In genomic region chr1:11979453-11979817, GRCh38 we compare ENCODE assay signal across 8 cellular contexts. TPM values are rescaled to one million over a fixed set of nuclear protein-coding genes. Genes with fewer than 3 reads are reported as not detected.
DNase-seq lines count a peak whose midpoint lies in the region; ATAC-seq and TF ChIP-seq lines count a peak whose summit lies in the region.

No MANE protein-coding gene starts in this region.

- DNase-seq in CD14-positive monocyte (ENCODE audit: low spot score): no peak
- DNase-seq in LNCaP clone FGC (ENCODE audit: low read depth): no peak
- DNase-seq in cerebellum (ENCODE audit: low spot score): peak; percentile 62
- no peak for DNase-seq in NCI-H2171 (lab: John Stamatoyannopoulos, UW)
- DNase-seq in A172 (ENCODE audit: low spot score): no peak
- DNase-seq in NCI-H2081 treated with DMSO at 0.1 percent for 48 hours (lab: John Stamatoyannopoulos, UW): no peak

- no peak for ATAC-seq in HG02852 (IDR thresholded peaks at IDR 0.05; ENCODE audit: unreplicated experiment)

- peaks cover 54% of the 10 kb centered on the region for H3K4me1 ChIP-seq in mononuclear cell (ENCODE audit: insufficient read depth, low read length)

- H3K27me3 Mint-ChIP-seq in CD14-positive monocyte (ENCODE audit: low read depth in 3 of 3): peaks cover 0 to 1% (median 0%) of the 10 kb centered on the region in 3 donors

- peak overlapping the region; percentile 84 for H3K4me3 Mint-ChIP-seq in CD14-positive monocyte

- H3K27me3 ChIP-seq in mononuclear cell (ENCODE audit: insufficient read depth, low read length): no peaks in the 10 kb centered on the region

- H3K36me3 Mint-ChIP-seq in CD14-positive monocyte: peaks cover 36 to 44% of the 10 kb centered on the region in 2 donors

- H3K4me1 Mint-ChIP-seq in CD14-positive monocyte: peaks cover 54% of the 10 kb centered on the region

- H3K4me3 ChIP-seq in LNCaP clone FGC (ENCODE audit: low read depth, low read length) (peak overlapping the region; percentile 97), mononuclear cell (ENCODE audit: low read length) (peak overlapping the region; percentile 88)

- intact Hi-C loops in CD14-positive monocyte (cut with micrococcal nuclease): loop anchor here (5.0 kb wide), 2 partner anchors 47 to 72 kb away; partner anchors contain the start of gene PLOD1 (in 1 of the 2)

- peak overlapping the region; percentile 91 to 96 (median 92) for H3K27ac Mint-ChIP-seq in CD14-positive monocyte

- TF ChIP-seq CTCF in CD14-positive monocyte (IDR thresholded peaks at IDR 0.05) (no peak), LNCaP clone FGC (IDR thresholded peaks at IDR 0.05; ENCODE audit: control insufficient read depth, extremely low read depth, insufficient read depth) (no peak)

- peaks cover 0 to 2% (median 0%) of the 10 kb centered on the region in 7 donors for H3K9me3 Mint-ChIP-seq in CD14-positive monocyte

- H3K9me3 ChIP-seq in mononuclear cell (ENCODE audit: low read depth, low read length): no peaks in the 10 kb centered on the region

RNA-seq across cellular contexts. Expression of gene MFN2, which starts 0.8 kb away (rescaled TPM):
- polyA plus RNA-seq in CD14-positive monocyte: 10 to 100 TPM; 26.3 to 30.3 TPM
- total RNA-seq in cerebellum: 36.8 TPM
- 35.2 TPM for total RNA-seq in mononuclear cell
- 51.1 and 52.2 TPM in 2 replicates for total RNA-seq in A172 (2014; rRNA removed; shearing (Covaris generic))

RNA-seq across cellular contexts. Expression of gene MIIP, which starts 39.9 kb away (rescaled TPM):
- 10 to 100 TPM; 45.9 to 56.4 TPM for polyA plus RNA-seq in CD14-positive monocyte
- total RNA-seq in cerebellum: 24.5 TPM
- total RNA-seq in mononuclear cell: 25.6 TPM
- 22.8 and 41.6 TPM in 2 replicates for total RNA-seq in A172 (2014; rRNA removed; shearing (Covaris generic))

RNA-seq across cellular contexts. Expression of gene PLOD1, which starts 44.9 kb away (rescaled TPM):
- polyA plus RNA-seq in CD14-positive monocyte: 10 to 100 TPM; 44.5 to 53.1 TPM
- 24.5 TPM for total RNA-seq in cerebellum
- total RNA-seq in mononuclear cell: 21.8 TPM
- 58.0 and 68.4 TPM in 2 replicates for total RNA-seq in A172 (2014; rRNA removed; shearing (Covaris generic))

RNA-seq across cellular contexts. Expression of gene KIAA2013, which starts 53.2 kb away (rescaled TPM):
- polyA plus RNA-seq in CD14-positive monocyte: 10 to 100 TPM; 31.7 to 74.0 TPM
- total RNA-seq in cerebellum: 17.2 TPM
- 27.3 TPM for total RNA-seq in mononuclear cell
- total RNA-seq in A172 (2014; rRNA removed; shearing (Covaris generic)): 37.5 and 42.5 TPM in 2 replicates
